In the genomic region with DNA sequence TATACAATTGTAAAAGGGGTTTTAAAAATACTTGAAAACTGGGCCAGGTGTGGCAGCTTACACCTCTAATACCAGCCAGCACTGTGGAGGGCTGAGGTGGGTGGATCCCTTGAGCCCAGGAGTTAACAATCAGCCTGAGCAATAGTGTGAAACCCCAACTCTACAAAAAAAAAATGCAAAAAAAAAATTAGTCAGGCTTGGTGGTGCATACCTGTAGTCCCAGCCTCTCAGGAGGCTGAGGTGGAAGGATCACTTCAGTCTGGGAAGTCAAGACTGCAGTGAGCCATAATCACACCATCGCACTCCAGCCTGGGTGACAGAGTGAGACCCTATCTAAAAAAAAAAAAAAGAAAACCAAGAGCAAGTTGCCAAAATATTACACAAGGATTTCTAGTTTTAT, we compare ENCODE assay signal across 18 cellular contexts.
DNase-seq lines count a peak whose midpoint lies in the region; ATAC-seq and TF ChIP-seq lines count a peak whose summit lies in the region.
"Had no signal": no experiment of that assay in that cellular context is flagged by ENCODE, and none has a peak within 500 bp of the region (broad histone marks: within the 10 kb centered on the region; RNA-seq: fewer than 3 reads in every experiment).

No MANE protein-coding gene starts in this region.

- intact Hi-C loops in A673 (cut with micrococcal nuclease; ENCODE audit: unreplicated experiment): no loop called here
- intact Hi-C loops in thyroid gland (cut with DNase I): no loop called here

- no peaks in the 10 kb centered on the region for H3K27me3 Mint-ChIP-seq in central memory CD8-positive, alpha-beta T cell

- H3K4me3 ChIP-seq in Loucy (ENCODE audit: low read length, poor library complexity, severe bottlenecking): no peak overlapping the region
- H3K4me3 ChIP-seq in A673 (ENCODE audit: low read depth, low read length, poor library complexity, severe bottlenecking): no peak overlapping the region
- no peak overlapping the region for H3K4me3 ChIP-seq in thyroid gland (replicated peaks in 1 of 3)
- H3K4me3 ChIP-seq: testis had no signal

- peaks cover 61% of the 10 kb centered on the region for H3K4me1 Mint-ChIP-seq in central memory CD8-positive, alpha-beta T cell

- H3K4me3 Mint-ChIP-seq in central memory CD8-positive, alpha-beta T cell: peak overlapping the region; percentile 67

- peak; percentile 55 to 60 for ATAC-seq in activated CD4-positive, CD25-positive, alpha-beta regulatory T cell treated with anti-CD3 and anti-CD28 coated beads, Interleukin-2, amount 50 U/mL, for 24 hours
- peak; percentile 55 for ATAC-seq in GM18907 (IDR thresholded peaks at IDR 0.05; ENCODE audit: unreplicated experiment)
- peak; percentile 73 for ATAC-seq in central memory CD8-positive, alpha-beta T cell (replicated peaks; ENCODE audit: extremely low read depth, poor library complexity, severe bottlenecking)

- H3K27ac Mint-ChIP-seq in central memory CD8-positive, alpha-beta T cell (ENCODE audit: low read depth): peak overlapping the region; percentile 97

- H3K36me3 ChIP-seq in Loucy (ENCODE audit: insufficient read depth, low read length): no peaks in the 10 kb centered on the region
- H3K36me3 ChIP-seq in A673 (ENCODE audit: insufficient read depth, low read length, poor library complexity, severe bottlenecking): no peaks in the 10 kb centered on the region
- H3K36me3 ChIP-seq in thyroid gland: no peaks in the 10 kb centered on the region
- H3K36me3 ChIP-seq: WERI-Rb-1 had no signal

- H3K27ac ChIP-seq in A673 (ENCODE audit: low read depth, low read length, poor library complexity, severe bottlenecking) (no peak overlapping the region), caudate nucleus (ENCODE audit: low read depth, low read length) (no peak overlapping the region), thyroid gland (no peak overlapping the region)
- H3K27ac ChIP-seq: epithelial cell of prostate, testis, WERI-Rb-1 had no signal

- no peaks in the 10 kb centered on the region for H3K9me2 ChIP-seq in Loucy (replicated peaks; ENCODE audit: low read depth, low read length)
- H3K9me2 ChIP-seq: SK-N-SH had no signal

- no TSS peak for BruUV-seq in A673 (replicated peaks; lab: Mats Ljungman, UMichigan)

- H3K9me3 Mint-ChIP-seq in central memory CD8-positive, alpha-beta T cell: peaks cover 34% of the 10 kb centered on the region

- H3K4me1 ChIP-seq in Loucy (ENCODE audit: insufficient read depth, low read length, poor library complexity, severe bottlenecking) (peaks cover 13% of the 10 kb centered on the region), A673 (ENCODE audit: insufficient read depth, low read length, poor library complexity, severe bottlenecking) (no peaks in the 10 kb centered on the region), thyroid gland (no peaks in the 10 kb centered on the region)
- H3K4me1 ChIP-seq: testis had no signal

- no peaks in the 10 kb centered on the region for H3F3A ChIP-seq in Loucy (ENCODE audit: low read depth)

- H3K9me3 ChIP-seq in Loucy (ENCODE audit: insufficient read depth, low read depth, low read length): peaks cover 18% of the 10 kb centered on the region; the same call in 1 of the 2 replicates
- no peaks in the 10 kb centered on the region for H3K9me3 ChIP-seq in A673 (ENCODE audit: low read depth, low read length, poor library complexity, severe bottlenecking)
- no peaks in the 10 kb centered on the region for H3K9me3 ChIP-seq in thyroid gland
- H3K9me3 ChIP-seq: SK-N-SH, testis had no signal

- CTCF ChIA-PET in A673 (lab: Charles Lee): no interaction called here

- H3K27me3 ChIP-seq in Loucy (ENCODE audit: insufficient read depth, low read length, poor library complexity, severe bottlenecking) (no peaks in the 10 kb centered on the region), A673 (replicated peaks; ENCODE audit: insufficient read depth, low read depth, low read length, poor library complexity) (no peaks in the 10 kb centered on the region), thyroid gland (no peaks in the 10 kb centered on the region)
- H3K27me3 ChIP-seq: testis had no signal

- POLR2A ChIA-PET in A673 (lab: Charles Lee; ENCODE audit: low non-redundant PET): no interaction called here

- H2AFZ ChIP-seq in Loucy (ENCODE audit: low read length): no peak overlapping the region

- peak overlapping the region; percentile 18 for H3K4me2 ChIP-seq in Loucy (ENCODE audit: low read depth, low read length, poor library complexity, severe bottlenecking)
- H3K4me2 ChIP-seq: SK-N-SH had no signal

- TF ChIP-seq POLR2A in thyroid gland (IDR thresholded peaks at IDR 0.05): no peak

- 0 out of 2 replicates have a peak, but pooled peaks cover 7% of the 10 kb centered on the region for H3K79me2 ChIP-seq in Loucy (ENCODE audit: insufficient read depth, low read length)

- no peak for DNase-seq in activated CD4-positive, CD25-positive, alpha-beta regulatory T cell treated with anti-CD3 and anti-CD28 coated beads, Interleukin-2, amount 50 U/mL, for 72 hours
- no peak for DNase-seq in central memory CD8-positive, alpha-beta T cell (ENCODE audit: low spot score in 2 of 2)
- DNase-seq in A673 (ENCODE audit: low spot score) (no peak), caudate nucleus (lab: John Stamatoyannopoulos, UW) (no peak), thyroid gland (no peak)
- DNase-seq: Calu3, glutamatergic neuron, KBM-7, NCI-H1417 treated with DMSO at 0.1 percent for 48 hours, NCI-H345, SK-N-SH, small intestine, testis, WERI-Rb-1 had no signal

- H3K9ac ChIP-seq in Loucy (ENCODE audit: low read depth, low read length, poor library complexity, severe bottlenecking): no peak overlapping the region
- H3K9ac ChIP-seq: SK-N-SH had no signal

- WGBS in thyroid gland, 2 donors: 92 to 94% methylated on average over 1 of the region's 1 CpG

- peaks cover 13% of the 10 kb centered on the region for H3K36me3 Mint-ChIP-seq in central memory CD8-positive, alpha-beta T cell (ENCODE audit: insufficient read depth)

- H4K20me1 ChIP-seq in Loucy (ENCODE audit: insufficient read depth, low read length, poor library complexity, severe bottlenecking): no peaks in the 10 kb centered on the region

- TF ChIP-seq CTCF in Loucy (conservative IDR thresholded peaks at IDR 0.05; ENCODE audit: low read length) (no peak), A673 (conservative IDR thresholded peaks at IDR 0.05; ENCODE audit: low read depth, low read length) (no peak), thyroid gland (IDR thresholded peaks at IDR 0.05) (no peak)
